12 cellular contexts compared by ENCODE assay signal in genomic region chr4:147837435-147837834, GRCh38.
A peak's percentile ranks its signal among the peaks of the same experiment; 100 is the strongest.
DNase-seq lines count a peak whose midpoint lies in the region; ATAC-seq and TF ChIP-seq lines count a peak whose summit lies in the region.
"Had no signal": no experiment of that assay in that cellular context is flagged by ENCODE, and none has a peak within 500 bp of the region (broad histone marks: within the 10 kb centered on the region; RNA-seq: fewer than 3 reads in every experiment).

No MANE protein-coding gene starts in this region.

- ATAC-seq in thoracic aorta (ENCODE audit: insufficient number of reproducible peaks, low FRiP score, low read depth) (no peak), HG03565 (IDR thresholded peaks at IDR 0.05; ENCODE audit: unreplicated experiment) (no peak)

- H3K27me3 ChIP-seq in thoracic aorta (replicated peaks; ENCODE audit: insufficient read depth): no peaks in the 10 kb centered on the region

- peaks cover 34 to 95% of the 10 kb centered on the region in 2 donors for H3K4me1 ChIP-seq in thoracic aorta (ENCODE audit: control insufficient read depth in 1 of 2, low read depth in 2 of 2)

- DNase-seq in DMS53 (lab: John Stamatoyannopoulos, UW) (peak; percentile 34), DMS53 treated with DMSO at 0.1 percent for 48 hours (lab: John Stamatoyannopoulos, UW; ENCODE audit: unreplicated experiment) (no peak), SK-N-DZ (ENCODE audit: low spot score) (peak; percentile 12), fibroblast of villous mesenchyme (ENCODE audit: low read depth) (no peak), thoracic aorta (ENCODE audit: low spot score) (no peak), NCI-H510A (lab: John Stamatoyannopoulos, UW) (no peak), epidermal melanocyte (ENCODE audit: insufficient read length, low spot score) (no peak)
- DNase-seq: activated CD4-positive, alpha-beta T cell treated with anti-CD3 and anti-CD28 coated beads for 1 hour; activated naive CD8-positive, alpha-beta T cell treated with anti-CD3 and anti-CD28 coated beads, Interleukin-2, amount 10 ng/mL, durations not matched to agents 7 days and 5 days; H9 had no signal

- peak overlapping the region; percentile 60 to 65 for H3K27ac ChIP-seq in thoracic aorta
- H3K27ac ChIP-seq: 22Rv1 had no signal

- H3K4me3 ChIP-seq in fibroblast of villous mesenchyme (ENCODE audit: low read depth, low read length): no peak overlapping the region
- no peak overlapping the region for H3K4me3 ChIP-seq in thoracic aorta

- H3K9me3 ChIP-seq in thoracic aorta: no peaks in the 10 kb centered on the region

- H3K36me3 ChIP-seq in thoracic aorta: no peaks in the 10 kb centered on the region

- peak; percentile 8 for TF ChIP-seq CTCF in fibroblast of villous mesenchyme (IDR thresholded peaks at IDR 0.05; ENCODE audit: insufficient read depth, low read depth, low read length)
- peak; percentile 33 for TF ChIP-seq CTCF in thoracic aorta (IDR thresholded peaks at IDR 0.05)

Comparison
In these comparisons a context has a peak if more than half of its experiments do, and no peak if none do; other contexts are left out.
1. DNase-seq: peak in DMS53 (single experiment) and SK-N-DZ (single experiment); none in DMS53 treated with DMSO at 0.1 percent for 48 hours (single experiment), fibroblast of villous mesenchyme (single experiment), thoracic aorta (single experiment), NCI-H510A (single experiment) and epidermal melanocyte (single experiment).